ENCODE assay signal across 22 cellular contexts in genomic region chr3:170098753-170099152, GRCh38.
DNase-seq lines count a peak whose midpoint lies in the region; ATAC-seq and TF ChIP-seq lines count a peak whose summit lies in the region.
"Had no signal": no experiment of that assay in that cellular context is flagged by ENCODE, and none has a peak within 500 bp of the region (broad histone marks: within the 10 kb centered on the region; RNA-seq: fewer than 3 reads in every experiment).

No MANE protein-coding gene starts in this region.

- H3K36me3 Mint-ChIP-seq in activated CD4-positive, alpha-beta memory T cell treated with anti-CD3 and anti-CD28 coated beads for 36 hours: peaks cover 45% of the 10 kb centered on the region
- H3K36me3 Mint-ChIP-seq in activated CD4-positive, alpha-beta memory T cell treated with anti-CD3 and anti-CD28 coated beads, Interleukin-2, amount 10 ng/mL, durations not matched to agents 7 days and 5 days (ENCODE audit: low read depth): peaks cover 79% of the 10 kb centered on the region
- H3K36me3 Mint-ChIP-seq in CD4-positive, alpha-beta memory T cell: peaks cover 74 to 87% of the 10 kb centered on the region in 2 donors
- peaks cover 11% of the 10 kb centered on the region for H3K36me3 Mint-ChIP-seq in T-helper 17 cell (ENCODE audit: low read depth)

- H3K27ac Mint-ChIP-seq in activated CD4-positive, alpha-beta memory T cell treated with anti-CD3 and anti-CD28 coated beads for 36 hours: peak overlapping the region; percentile 80
- no peak overlapping the region for H3K27ac Mint-ChIP-seq in activated CD4-positive, alpha-beta memory T cell treated with anti-CD3 and anti-CD28 coated beads, Interleukin-2, amount 10 ng/mL, durations not matched to agents 7 days and 5 days
- H3K27ac Mint-ChIP-seq in CD4-positive, alpha-beta memory T cell: peak overlapping the region in 4 of 7 donors; percentile 5 to 79 (median 34)
- peak overlapping the region; percentile 57 for H3K27ac Mint-ChIP-seq in T-helper 17 cell
- H3K27ac Mint-ChIP-seq: neural progenitor cell had no signal

- H3K4me1 Mint-ChIP-seq in activated CD4-positive, alpha-beta memory T cell treated with anti-CD3 and anti-CD28 coated beads for 36 hours (ENCODE audit: low read depth): peaks cover 24% of the 10 kb centered on the region
- H3K4me1 Mint-ChIP-seq in activated CD4-positive, alpha-beta memory T cell treated with anti-CD3 and anti-CD28 coated beads, Interleukin-2, amount 10 ng/mL, durations not matched to agents 7 days and 5 days: peaks cover 3% of the 10 kb centered on the region
- H3K4me1 Mint-ChIP-seq in CD4-positive, alpha-beta memory T cell: peaks cover 0 to 19% (median 2%) of the 10 kb centered on the region in 4 donors
- H3K4me1 Mint-ChIP-seq in T-helper 17 cell: peaks cover 5% of the 10 kb centered on the region
- H3K4me1 Mint-ChIP-seq: neural progenitor cell had no signal

- WGBS in spleen, 5 donors: 71 to 88% (median 78%) methylated on average over 1 of the region's 1 CpG

- no peak for TF ChIP-seq POLR2A in spleen (IDR thresholded peaks at IDR 0.05)

- TF ChIP-seq CTCF in epithelial cell of esophagus (IDR thresholded peaks at IDR 0.05; ENCODE audit: insufficient read depth, low read depth, low read length, missing control alignments) (no peak), spleen (IDR thresholded peaks at IDR 0.05 in 8 of 11, conservative IDR thresholded peaks at IDR 0.05 in 3 of 11) (no peak)

- no peak for ATAC-seq in T-helper 17 cell
- ATAC-seq: HepG2, T-cell had no signal

- no peaks in the 10 kb centered on the region for H3K9me3 Mint-ChIP-seq in activated CD4-positive, alpha-beta memory T cell treated with anti-CD3 and anti-CD28 coated beads for 36 hours
- no peaks in the 10 kb centered on the region for H3K9me3 Mint-ChIP-seq in activated CD4-positive, alpha-beta memory T cell treated with anti-CD3 and anti-CD28 coated beads, Interleukin-2, amount 10 ng/mL, durations not matched to agents 7 days and 5 days
- no peaks in the 10 kb centered on the region for H3K9me3 Mint-ChIP-seq in CD4-positive, alpha-beta memory T cell
- H3K9me3 Mint-ChIP-seq: neural progenitor cell, T-cell had no signal

- no peak overlapping the region for H3K4me3 ChIP-seq in CD4-positive, alpha-beta memory T cell (ENCODE audit: low read length in 2 of 2)
- H3K4me3 ChIP-seq in epithelial cell of esophagus (ENCODE audit: low read length): no peak overlapping the region
- H3K4me3 ChIP-seq in spleen: no peak overlapping the region
- H3K4me3 ChIP-seq: hepatocyte, neural progenitor cell, prostate gland, testis, uterus had no signal

- intact Hi-C loops in activated CD4-positive, alpha-beta memory T cell treated with anti-CD3 and anti-CD28 coated beads for 36 hours (cut with micrococcal nuclease): no loop called here
- intact Hi-C loops in CD4-positive, alpha-beta memory T cell (cut with micrococcal nuclease): loop anchor here (10.0 kb wide), 1 partner anchor 234 kb away; the partner anchor contains the start of gene LRRC31
- intact Hi-C loops in spleen (cut with DNase I; ENCODE audit: low total_unique reads): no loop called here

- H3K4me1 ChIP-seq in CD4-positive, alpha-beta memory T cell (ENCODE audit: insufficient read depth, low read length): no peaks in the 10 kb centered on the region
- no peaks in the 10 kb centered on the region for H3K4me1 ChIP-seq in spleen
- H3K4me1 ChIP-seq: neural progenitor cell, prostate gland, testis, uterus had no signal

- no peaks in the 10 kb centered on the region for H3K27me3 Mint-ChIP-seq in activated CD4-positive, alpha-beta memory T cell treated with anti-CD3 and anti-CD28 coated beads for 36 hours
- H3K27me3 Mint-ChIP-seq in activated CD4-positive, alpha-beta memory T cell treated with anti-CD3 and anti-CD28 coated beads, Interleukin-2, amount 10 ng/mL, durations not matched to agents 7 days and 5 days: no peaks in the 10 kb centered on the region
- H3K27me3 Mint-ChIP-seq in CD4-positive, alpha-beta memory T cell: no peaks in the 10 kb centered on the region
- H3K27me3 Mint-ChIP-seq in T-helper 17 cell: no peaks in the 10 kb centered on the region
- H3K27me3 Mint-ChIP-seq: T-cell had no signal

- H3K36me3 ChIP-seq in CD4-positive, alpha-beta memory T cell (ENCODE audit: insufficient read depth, low read length): peaks cover 79% of the 10 kb centered on the region
- peaks cover 0 to 100% (median 76%) of the 10 kb centered on the region in 6 donors for H3K36me3 ChIP-seq in spleen
- H3K36me3 ChIP-seq: uterus had no signal

- H3K27ac ChIP-seq in CD4-positive, alpha-beta memory T cell (ENCODE audit: low read depth, low read length): no peak overlapping the region
- no peak overlapping the region for H3K27ac ChIP-seq in spleen
- H3K27ac ChIP-seq: epithelial cell of prostate, hepatocyte, HL-60, neural progenitor cell, prostate gland, testis, uterus had no signal

- H3K27me3 ChIP-seq in CD4-positive, alpha-beta memory T cell (ENCODE audit: insufficient read depth, low read length): no peaks in the 10 kb centered on the region
- no peaks in the 10 kb centered on the region for H3K27me3 ChIP-seq in spleen (replicated peaks in 1 of 7)
- H3K27me3 ChIP-seq: hepatocyte, neural progenitor cell, testis, uterus had no signal

- no peak for DNase-seq in activated CD4-positive, alpha-beta memory T cell treated with anti-CD3 and anti-CD28 coated beads for 36 hours
- DNase-seq in activated CD4-positive, alpha-beta memory T cell treated with anti-CD3 and anti-CD28 coated beads, Interleukin-2, amount 10 ng/mL, durations not matched to agents 7 days and 5 days: no peak
- DNase-seq in CD4-positive, alpha-beta memory T cell: no peak
- DNase-seq in T-helper 17 cell (no peak), epithelial cell of esophagus (ENCODE audit: low read depth) (peak; percentile 2), cerebellar nuclear complex (lab: John Stamatoyannopoulos, UW) (no peak), spleen (no peak), NCI-H524 (lab: John Stamatoyannopoulos, UW) (no peak)
- DNase-seq: amniotic stem cell, NCI-H1105 treated with DMSO at 0.1 percent for 48 hours, NCI-H2081, NCI-H446 treated with DMSO at 0.1 percent for 48 hours, SIG-M5, T-cell, testis, uterus had no signal

- H3K9me3 ChIP-seq in CD4-positive, alpha-beta memory T cell (ENCODE audit: control insufficient read depth in 1 of 2, low read length in 2 of 2): no peaks in the 10 kb centered on the region
- no peaks in the 10 kb centered on the region for H3K9me3 ChIP-seq in T-helper 17 cell (ENCODE audit: control insufficient read depth, low read length, poor library complexity, severe bottlenecking)
- no peaks in the 10 kb centered on the region for H3K9me3 ChIP-seq in spleen
- H3K9me3 ChIP-seq: prostate gland, testis, uterus had no signal

- POLR2A ChIA-PET in activated CD4-positive, alpha-beta memory T cell treated with anti-CD3 and anti-CD28 coated beads for 36 hours (lab: Charles Lee): interaction anchor here (0.6 kb wide), 1 partner anchor 326 kb away, joined by 3 read pairs; no protein-coding TSS in a partner anchor
- POLR2A ChIA-PET in activated CD4-positive, alpha-beta memory T cell treated with anti-CD3 and anti-CD28 coated beads, Interleukin-2, amount 10 ng/mL, durations not matched to agents 7 days and 5 days (lab: Charles Lee): no interaction called here
- POLR2A ChIA-PET in CD4-positive, alpha-beta memory T cell (lab: Charles Lee; ENCODE audit: partially characterized antibody): interaction anchor here (0.6 kb wide), 1 partner anchor 71 kb away, joined by 3 read pairs; no protein-coding TSS in a partner anchor

- CTCF ChIA-PET in activated CD4-positive, alpha-beta memory T cell treated with anti-CD3 and anti-CD28 coated beads for 36 hours (lab: Charles Lee): interaction anchor here (0.7 kb wide), 1 partner anchor 34 kb away, joined by 4 read pairs; no protein-coding TSS in a partner anchor
- CTCF ChIA-PET in activated CD4-positive, alpha-beta memory T cell treated with anti-CD3 and anti-CD28 coated beads, Interleukin-2, amount 10 ng/mL, durations not matched to agents 7 days and 5 days (lab: Charles Lee): interaction anchor here (1.3 kb wide), 1 partner anchor 41 kb away, joined by 4 read pairs; no protein-coding TSS in a partner anchor
- CTCF ChIA-PET in CD4-positive, alpha-beta memory T cell (lab: Charles Lee; ENCODE audit: partially characterized antibody): interaction anchor here (0.9 to 3.1 kb wide), 3 partner anchors 76 to 327 kb away, joined by 3 to 11 read pairs (median 3); no protein-coding TSS in a partner anchor

- H3K4me3 Mint-ChIP-seq in activated CD4-positive, alpha-beta memory T cell treated with anti-CD3 and anti-CD28 coated beads for 36 hours: no peak overlapping the region
- H3K4me3 Mint-ChIP-seq in activated CD4-positive, alpha-beta memory T cell treated with anti-CD3 and anti-CD28 coated beads, Interleukin-2, amount 10 ng/mL, durations not matched to agents 7 days and 5 days: no peak overlapping the region
- H3K4me3 Mint-ChIP-seq in CD4-positive, alpha-beta memory T cell: no peak overlapping the region
- H3K4me3 Mint-ChIP-seq in T-helper 17 cell: no peak overlapping the region
- H3K4me3 Mint-ChIP-seq: neural progenitor cell, T-cell had no signal
